22 cellular contexts compared by ENCODE assay signal in genomic region chr11:70233034-70233433, GRCh38.
"Had no signal": no experiment of that assay in that cellular context is flagged by ENCODE, and none has a peak within 500 bp of the region (broad histone marks: within the 10 kb centered on the region; RNA-seq: fewer than 3 reads in every experiment).

No MANE protein-coding gene starts in this region.

- H3K36me3 ChIP-seq: gastroesophageal sphincter, ovary, right lobe of liver had no signal

- H3K27ac Mint-ChIP-seq: activated naive CD4-positive, alpha-beta T cell treated with anti-CD3 and anti-CD28 coated beads, Interleukin-2, amount 50 U/mL, for 72 hours; nephron; progenitor cell of endocrine pancreas had no signal

- H3K27ac ChIP-seq: body of pancreas, coronary artery, dorsolateral prefrontal cortex, gastroesophageal sphincter, ovary, right lobe of liver, testis had no signal

- ATAC-seq: gastroesophageal sphincter, left cardiac atrium, left ventricle myocardium superior, right lobe of liver had no signal

- H3K9me3 Mint-ChIP-seq: activated naive CD4-positive, alpha-beta T cell treated with anti-CD3 and anti-CD28 coated beads, Interleukin-2, amount 50 U/mL, for 72 hours; nephron had no signal

- H3K4me3 ChIP-seq: body of pancreas, coronary artery, dorsolateral prefrontal cortex, gastroesophageal sphincter, ovary, right lobe of liver, testis had no signal

- H3K36me3 Mint-ChIP-seq: activated naive CD4-positive, alpha-beta T cell treated with anti-CD3 and anti-CD28 coated beads, Interleukin-2, amount 50 U/mL, for 72 hours had no signal

- H3K27me3 ChIP-seq: body of pancreas, dorsolateral prefrontal cortex, gastroesophageal sphincter, ovary, right lobe of liver, testis had no signal

- H3K9me3 ChIP-seq: body of pancreas, gastroesophageal sphincter, ovary, right lobe of liver, testis had no signal

- H3K4me1 Mint-ChIP-seq: nephron had no signal

- DNase-seq: activated CD4-positive, alpha-beta T cell treated with anti-CD3 and anti-CD28 coated beads, Interleukin-2, amount 50 U/mL, for 48 hours; activated CD8-positive, alpha-beta memory T cell treated with anti-CD3 and anti-CD28 coated beads, Interleukin-2, amount 50 U/mL, for 4 hours; activated gamma-delta T cell; activated T-cell treated with anti-CD3 and anti-CD28 coated beads, Interleukin-2, amount 50 U/mL, for 1 hour; anterior cingulate cortex; body of pancreas; dorsolateral prefrontal cortex; effector memory CD4-positive, alpha-beta T cell; erythroblast; hippocampal formation; left cardiac atrium; left ventricle myocardium superior; ovary; right lobe of liver; stimulated activated CD4-positive, alpha-beta T cell treated with anti-CD3 and anti-CD28 coated beads, Interleukin-4, amount 100 ng/mL, for 1 hour; stimulated activated naive CD8-positive, alpha-beta T cell treated with anti-CD3 and anti-CD28 coated beads, Interleukin-15, Interleukin-2, amounts not matched to agents 100 U/mL and 50 U/mL, for 24 hours; testis had no signal

- H3K4me3 Mint-ChIP-seq: nephron had no signal

- H3K4me1 ChIP-seq: body of pancreas, gastroesophageal sphincter, right lobe of liver, testis had no signal
